Comparison of ENCODE assay signal across 8 cellular contexts in genomic region chr18:48007955-48008701, GRCh38.
DNase-seq lines count a peak whose midpoint lies in the region; ATAC-seq and TF ChIP-seq lines count a peak whose summit lies in the region.

No MANE protein-coding gene starts in this region.

- peak; percentile 76 for ATAC-seq in GM21390 (IDR thresholded peaks at IDR 0.05; ENCODE audit: unreplicated experiment)

- no peaks in the 10 kb centered on the region for H3K4me1 Mint-ChIP-seq in Caco-2 (ENCODE audit: low read depth, unreplicated experiment)
- peaks cover 9% of the 10 kb centered on the region for H3K4me1 Mint-ChIP-seq in activated CD4-positive, alpha-beta T cell treated with anti-CD3 and anti-CD28 coated beads, Interleukin-2, amount 10 ng/mL, durations not matched to agents 7 days and 5 days

- H3K4me1 ChIP-seq in Caco-2, result no peaks in the 10 kb centered on the region
- peaks cover 6% of the 10 kb centered on the region for H3K4me1 ChIP-seq in effector memory CD4-positive, alpha-beta T cell (ENCODE audit: control insufficient read depth, insufficient read depth, low read length, poor library complexity, severe bottlenecking)
- peaks cover 10% of the 10 kb centered on the region for H3K4me1 ChIP-seq in SJCRH30

- H3K36me3 Mint-ChIP-seq in Caco-2 (ENCODE audit: insufficient read depth, unreplicated experiment), result no peaks in the 10 kb centered on the region
- no peaks in the 10 kb centered on the region for H3K36me3 Mint-ChIP-seq in activated CD4-positive, alpha-beta T cell treated with anti-CD3 and anti-CD28 coated beads, Interleukin-2, amount 10 ng/mL, durations not matched to agents 7 days and 5 days (ENCODE audit: low read depth)

- intact Hi-C loops in Caco-2 (cut with micrococcal nuclease; ENCODE audit: unreplicated experiment), result no loop called here

- H3K4me3 ChIP-seq in Caco-2 (ENCODE audit: low read depth, low read length), result peak overlapping the region; percentile 43
- peak overlapping the region; percentile 54 for H3K4me3 ChIP-seq in effector memory CD4-positive, alpha-beta T cell (ENCODE audit: insufficient read depth, low read depth, low read length, poor library complexity, severe bottlenecking)
- H3K4me3 ChIP-seq in SJCRH30, result no peak overlapping the region

- H3K27ac ChIP-seq in effector memory CD4-positive, alpha-beta T cell (ENCODE audit: insufficient read depth, low read length, poor library complexity, severe bottlenecking), result no peak overlapping the region
- H3K27ac ChIP-seq in SJCRH30, result no peak overlapping the region

- no TSS peak for BruUV-seq in Caco-2 (replicated peaks; lab: Mats Ljungman, UMichigan)

- CTCF ChIA-PET in Caco-2 (lab: Charles Lee), result interaction anchor here (0.5 to 1.2 kb wide), 2 partner anchors 31 to 78 kb away, joined by 4 to 5 read pairs; partner anchors contain the start of gene SMAD2
- CTCF ChIA-PET in activated CD4-positive, alpha-beta T cell treated with anti-CD3 and anti-CD28 coated beads, Interleukin-2, amount 10 ng/mL, durations not matched to agents 7 days and 5 days (lab: Charles Lee), result interaction anchor here (1.1 to 2.0 kb wide), 4 partner anchors 8 to 32 kb away, joined by 4 to 8 read pairs (median 6); no protein-coding TSS in a partner anchor

- H3K36me3 ChIP-seq in Caco-2 (ENCODE audit: control insufficient read depth, insufficient read depth, low read length) (no peaks in the 10 kb centered on the region), SJCRH30 (no peaks in the 10 kb centered on the region)
- no peaks in the 10 kb centered on the region for H3K36me3 ChIP-seq in effector memory CD4-positive, alpha-beta T cell (ENCODE audit: control insufficient read depth, insufficient read depth, low read length)

- no peaks in the 10 kb centered on the region for H3K27me3 ChIP-seq in Caco-2 (replicated peaks; ENCODE audit: control insufficient read depth, insufficient read depth, low read length)
- peaks cover 10% of the 10 kb centered on the region for H3K27me3 ChIP-seq in effector memory CD4-positive, alpha-beta T cell (replicated peaks; ENCODE audit: control insufficient read depth, insufficient read depth, low read length, poor library complexity, severe bottlenecking)
- no peaks in the 10 kb centered on the region for H3K27me3 ChIP-seq in SJCRH30

- no peaks in the 10 kb centered on the region for H3K27me3 Mint-ChIP-seq in Caco-2 (ENCODE audit: insufficient read depth, unreplicated experiment)
- peaks cover 29% of the 10 kb centered on the region for H3K27me3 Mint-ChIP-seq in activated CD4-positive, alpha-beta T cell treated with anti-CD3 and anti-CD28 coated beads, Interleukin-2, amount 10 ng/mL, durations not matched to agents 7 days and 5 days

- no peak overlapping the region for H3K27ac Mint-ChIP-seq in Caco-2 (ENCODE audit: unreplicated experiment)
- no peak overlapping the region for H3K27ac Mint-ChIP-seq in activated CD4-positive, alpha-beta T cell treated with anti-CD3 and anti-CD28 coated beads, Interleukin-2, amount 10 ng/mL, durations not matched to agents 7 days and 5 days

- peak in 1 of 2 experiments; percentile 8 for TF ChIP-seq CTCF in Caco-2 (IDR thresholded peaks at IDR 0.05; ENCODE audit: insufficient read depth in 1 of 2, low read depth in 1 of 2, low read length in 1 of 2, severe bottlenecking in 1 of 2, unreplicated experiment in 1 of 2)

- POLR2A ChIA-PET in Caco-2 (lab: Charles Lee), result interaction anchor here (0.5 kb wide), 1 partner anchor 77 kb away, joined by 9 read pairs; no protein-coding TSS in a partner anchor
- POLR2A ChIA-PET in activated CD4-positive, alpha-beta T cell treated with anti-CD3 and anti-CD28 coated beads, Interleukin-2, amount 10 ng/mL, durations not matched to agents 7 days and 5 days (lab: Charles Lee), result interaction anchor here (0.6 kb wide), 1 partner anchor 87 kb away, joined by 4 read pairs; no protein-coding TSS in a partner anchor

- no peaks in the 10 kb centered on the region for H3K9me3 Mint-ChIP-seq in Caco-2 (ENCODE audit: unreplicated experiment)
- H3K9me3 Mint-ChIP-seq in activated CD4-positive, alpha-beta T cell treated with anti-CD3 and anti-CD28 coated beads, Interleukin-2, amount 10 ng/mL, durations not matched to agents 7 days and 5 days, result no peaks in the 10 kb centered on the region

- peak overlapping the region; percentile 66 for H3K4me3 Mint-ChIP-seq in Caco-2 (ENCODE audit: unreplicated experiment)
- H3K4me3 Mint-ChIP-seq in activated CD4-positive, alpha-beta T cell treated with anti-CD3 and anti-CD28 coated beads, Interleukin-2, amount 10 ng/mL, durations not matched to agents 7 days and 5 days, result peak overlapping the region; percentile 58

- DNase-seq in Caco-2 (peak; percentile 72 to 74), NCI-H146 treated with DMSO at 0.1 percent for 48 hours (lab: John Stamatoyannopoulos, UW; ENCODE audit: unreplicated experiment) (peak; percentile 90), midbrain (lab: John Stamatoyannopoulos, UW) (peak; percentile 25), SJCRH30 (no peak)
- DNase-seq in activated CD4-positive, alpha-beta T cell treated with anti-CD3 and anti-CD28 coated beads, Interleukin-2, amount 10 ng/mL, durations not matched to agents 7 days and 5 days, result peak; percentile 35
- DNase-seq in effector memory CD4-positive, alpha-beta T cell, result peak in 2 of 3 donors; percentile 4 to 27
- DNase-seq in stimulated activated CD8-positive, alpha-beta memory T cell treated with anti-CD3 and anti-CD28 coated beads, Interleukin-7, amount 100 ng/mL, for 4 hours (ENCODE audit: low read depth in 2 of 2), result peak; percentile 8 to 41

- H3K9me3 ChIP-seq in Caco-2 (no peaks in the 10 kb centered on the region), SJCRH30 (replicated peaks) (no peaks in the 10 kb centered on the region)
- H3K9me3 ChIP-seq in effector memory CD4-positive, alpha-beta T cell (ENCODE audit: control insufficient read depth, low read length), result no peaks in the 10 kb centered on the region

Comparison
In these comparisons a context has a peak if more than half of its experiments do, and no peak if none do; other contexts are left out.
1. DNase-seq: peak in Caco-2 (2 of 2), NCI-H146 treated with DMSO at 0.1 percent for 48 hours (single experiment), activated CD4-positive, alpha-beta T cell treated with anti-CD3 and anti-CD28 coated beads, Interleukin-2, amount 10 ng/mL, durations not matched to agents 7 days and 5 days (single experiment), effector memory CD4-positive, alpha-beta T cell (2 of 3), midbrain (single experiment) and stimulated activated CD8-positive, alpha-beta memory T cell treated with anti-CD3 and anti-CD28 coated beads, Interleukin-7, amount 100 ng/mL, for 4 hours (2 of 2); none in SJCRH30 (0 of 2).